Comparison of ENCODE assay signal across 15 cellular contexts in genomic region chr11:119380160-119380815, GRCh38. TPM values are rescaled to one million over a fixed set of nuclear protein-coding genes. Genes with fewer than 3 reads are reported as not detected.
DNase-seq lines count a peak whose midpoint lies in the region; FAIRE-seq and TF ChIP-seq lines count a peak whose summit lies in the region.
"Had no signal": no experiment of that assay in that cellular context is flagged by ENCODE, and none has a peak within 500 bp of the region (broad histone marks: within the 10 kb centered on the region; RNA-seq: fewer than 3 reads in every experiment).

No MANE protein-coding gene starts in this region.

- no peak overlapping the region for H2BK15ac ChIP-seq in H9 (ENCODE audit: low read depth, low read length)

- POLR2A ChIA-PET in OCI-LY7 (lab: Charles Lee) = interaction anchor here (0.6 to 1.0 kb wide), 4 partner anchors 16 to 716 kb away, joined by 3 to 4 read pairs (median 3); no protein-coding TSS in a partner anchor

- H3K9me3 Mint-ChIP-seq in H9 = no peaks in the 10 kb centered on the region; a peak in 1 of 5 replicates

- no TSS peak for BruUV-seq in OCI-LY7 (replicated peaks; lab: Mats Ljungman, UMichigan)

- H3K36me3 Mint-ChIP-seq in H9 (ENCODE audit: insufficient read depth in 1 of 3, low read depth in 3 of 3) = 0 out of 7 replicates have a peak, but pooled peaks cover 0 to 3% (median 0%) of the 10 kb centered on the region in 3 experiments

- no peak overlapping the region for H2BK12ac ChIP-seq in H9 (ENCODE audit: insufficient read length, low read depth, low read length)

- H4K20me1 ChIP-seq in H9 (ENCODE audit: control insufficient read depth, insufficient read depth, insufficient read length) = no peaks in the 10 kb centered on the region
- H4K20me1 ChIP-seq in OCI-LY7 (ENCODE audit: insufficient read depth, low read length) = no peaks in the 10 kb centered on the region

- peaks cover 15% of the 10 kb centered on the region for H3K27me3 Mint-ChIP-seq in H9 (ENCODE audit: low read depth)

- peaks cover 15% of the 10 kb centered on the region for H3K23me2 ChIP-seq in H9 (ENCODE audit: insufficient read length, low read depth, low read length, poor library complexity, severe bottlenecking)

- no peak overlapping the region for H4K5ac ChIP-seq in H9 (ENCODE audit: insufficient read length, low read depth, low read length)

- H4K91ac ChIP-seq in H9 (ENCODE audit: insufficient read length, low read depth, low read length) = no peak overlapping the region

- H2AFZ ChIP-seq in H9 (ENCODE audit: low read length) (no peak overlapping the region), OCI-LY7 (ENCODE audit: low read length) (no peak overlapping the region; the same call in 1 of the 2 replicates)

- H3K27ac ChIP-seq in H9 (ENCODE audit: insufficient read length, low read depth, low read length) (no peak overlapping the region), OCI-LY7 (ENCODE audit: low read depth, low read length, poor library complexity, severe bottlenecking) (no peak overlapping the region)

- no peak overlapping the region for H3K14ac ChIP-seq in H9 (ENCODE audit: insufficient read depth, low read length)

- H3K4me2 ChIP-seq in H9 (ENCODE audit: insufficient read depth, insufficient read length, low read length) = peak overlapping the region; percentile 79
- H3K4me2 ChIP-seq in OCI-LY7 (ENCODE audit: low read length) = peak overlapping the region; percentile 80
- peak overlapping the region; percentile 84 for H3K4me2 ChIP-seq in skeletal muscle satellite cell (ENCODE audit: low read length)

- no peaks in the 10 kb centered on the region for H3K9me2 ChIP-seq in OCI-LY7 (ENCODE audit: insufficient read depth, low read length)

- H3K4me3 ChIP-seq in OCI-LY7 (ENCODE audit: low read depth, low read length, poor library complexity, severe bottlenecking) (peak overlapping the region; percentile 69), iPS-15b (ENCODE audit: low read depth, low read length) (peak overlapping the region; percentile 82), skeletal muscle satellite cell (ENCODE audit: low read length) (peak overlapping the region; percentile 75)

- no peak overlapping the region for H3K27ac Mint-ChIP-seq in H9

- TF ChIP-seq POLR2A in GM12891 (IDR thresholded peaks at IDR 0.05; ENCODE audit: low read depth, low read length) = no peak

- H3K18ac ChIP-seq in H9 (ENCODE audit: insufficient read length, low read depth, low read length) = no peak overlapping the region

- H3K9me3 ChIP-seq in H9 (ENCODE audit: control insufficient read depth, low read depth, low read length) (no peaks in the 10 kb centered on the region), OCI-LY7 (ENCODE audit: low read length) (no peaks in the 10 kb centered on the region), iPS-15b (ENCODE audit: control insufficient read depth, insufficient read depth, low read length) (no peaks in the 10 kb centered on the region), skeletal muscle satellite cell (replicated peaks; ENCODE audit: low read length) (no peaks in the 10 kb centered on the region)

- H2AK5ac ChIP-seq in H9 (ENCODE audit: insufficient read length, low read length) = no peak overlapping the region

- H2BK120ac ChIP-seq in H9 (ENCODE audit: low read depth, low read length, poor library complexity, severe bottlenecking) = no peak overlapping the region

- H2BK5ac ChIP-seq in H9 (ENCODE audit: insufficient read length, low read length) = no peak overlapping the region

- no peak overlapping the region for H3T11ph ChIP-seq in H9 (ENCODE audit: low read length)

- no peaks in the 10 kb centered on the region for H3K79me1 ChIP-seq in H9 (ENCODE audit: insufficient read depth, low read depth, low read length, poor library complexity, severe bottlenecking)

- H3K4me1 Mint-ChIP-seq in H9 = peaks cover 46 to 54% of the 10 kb centered on the region in 2 experiments

- FAIRE-seq in frontal cortex (lab: Jason Lieb, UNC) (no peak), GM12891 (lab: Jason Lieb, UNC) (no peak)
- FAIRE-seq: GM12878 had no signal

- H3K9ac ChIP-seq in H9 (ENCODE audit: extremely low read depth, insufficient read length, low read length) (no peak overlapping the region), iPS-15b (ENCODE audit: low read depth, low read length) (no peak overlapping the region), skeletal muscle satellite cell (ENCODE audit: low read depth, low read length) (peak overlapping the region; percentile 74)
- H3K9ac ChIP-seq: parathyroid adenoma had no signal

- H3K4me1 ChIP-seq in H9 (ENCODE audit: insufficient read depth, low read length) (peaks cover 3% of the 10 kb centered on the region; the same call in 1 of the 2 replicates), OCI-LY7 (ENCODE audit: insufficient read depth, low read length, poor library complexity, severe bottlenecking) (peaks cover 34% of the 10 kb centered on the region), iPS-15b (ENCODE audit: control insufficient read depth, insufficient read depth, low read length) (peaks cover 30% of the 10 kb centered on the region), skeletal muscle satellite cell (ENCODE audit: control insufficient read depth, insufficient read depth, low read length) (peaks cover 37% of the 10 kb centered on the region)

- TF ChIP-seq CTCF in H9 (conservative IDR thresholded peaks at IDR 0.05) (no peak), OCI-LY7 (conservative IDR thresholded peaks at IDR 0.05; ENCODE audit: low read length) (no peak)

- H4K8ac ChIP-seq in H9 (replicated peaks; ENCODE audit: insufficient read length, low read depth, low read length) = no peak overlapping the region

- WGBS in H9 (ENCODE audit: extremely low coverage, insufficient read length, low lambda C conversion rate) = no CpG with 5 or more reads among the region's 13 CpGs

- H3K27me3 ChIP-seq in H9 (ENCODE audit: insufficient read depth, low read length) (peaks cover 3% of the 10 kb centered on the region; the same call in 1 of the 2 replicates), iPS-15b (ENCODE audit: control insufficient read depth, insufficient read depth, low read length) (peaks cover 38% of the 10 kb centered on the region), skeletal muscle satellite cell (ENCODE audit: control insufficient read depth, insufficient read depth, low read length) (peaks cover 8% of the 10 kb centered on the region)

- H3K36me3 ChIP-seq in OCI-LY7 (ENCODE audit: insufficient read depth, low read length) = no peaks in the 10 kb centered on the region
- H3K36me3 ChIP-seq in iPS-15b (ENCODE audit: control insufficient read depth, insufficient read depth, low read length) = no peaks in the 10 kb centered on the region
- no peaks in the 10 kb centered on the region for H3K36me3 ChIP-seq in skeletal muscle satellite cell (ENCODE audit: insufficient read depth, low read length)

- intact Hi-C loops in OCI-LY7 (cut with micrococcal nuclease; ENCODE audit: unreplicated experiment) = loop anchor here (2.0 kb wide), 1 partner anchor 95 kb away; no protein-coding TSS in a partner anchor

- DNase-seq in H9 (no peak), OCI-LY7 (ENCODE audit: low spot score) (no peak), NCI-H2029 (lab: John Stamatoyannopoulos, UW) (no peak), frontal cortex (ENCODE audit: low spot score in 2 of 2) (no peak), GM12891 (ENCODE audit: insufficient read length, low spot score) (no peak)
- no peak for DNase-seq in activated naive CD4-positive, alpha-beta T cell treated with anti-CD3 and anti-CD28 coated beads, Interleukin-2, amount 50 U/mL, for 16 hours
- DNase-seq: activated CD4-positive, alpha-beta T cell treated with anti-CD3 and anti-CD28 coated beads for 4 hours; activated effector memory CD4-positive, alpha-beta T cell treated with Interleukin-2 at 50 U/mL for 16 hours; left colon; NCI-H446 had no signal

- no peak overlapping the region for H2BK20ac ChIP-seq in H9 (ENCODE audit: low read depth, low read length, poor library complexity, severe bottlenecking)

- no peak overlapping the region for H3K23ac ChIP-seq in H9 (ENCODE audit: insufficient read length, low read depth, low read length)

- H3K56ac ChIP-seq in H9 (ENCODE audit: insufficient read length, low read depth, low read length) = no peak overlapping the region

- H3K79me2 ChIP-seq in H9 (ENCODE audit: insufficient read depth, low read length) (no peaks in the 10 kb centered on the region), OCI-LY7 (ENCODE audit: insufficient read depth, low read depth, low read length) (no peaks in the 10 kb centered on the region)
- H3K79me2 ChIP-seq: parathyroid adenoma had no signal

- no peak overlapping the region for H3K4me3 Mint-ChIP-seq in H9

- H3K4ac ChIP-seq in H9 (ENCODE audit: low read depth, low read length) = no peak overlapping the region

- CTCF ChIA-PET in OCI-LY7 (lab: Charles Lee; ENCODE audit: unreplicated experiment) = interaction anchor here (1.1 to 1.2 kb wide), 2 partner anchors 42 to 59 kb away, joined by 3 to 4 read pairs; no protein-coding TSS in a partner anchor

TF ChIP-seq in GM12891, 5 proteins besides CTCF, POLR2A, EP300 and RAD21 (continues in another document):
- TF ChIP-seq POLR2AphosphoS5 (IDR thresholded peaks at IDR 0.05; ENCODE audit: low read depth, low read length) (no peak), PAX5 (IDR thresholded peaks at IDR 0.05; ENCODE audit: insufficient read depth, low read length, severe bottlenecking) (no peak)

RNA-seq across cellular contexts. Expression of gene USP2, which starts 1.2 kb away (rescaled TPM):
- total RNA-seq in H9 (2021) (5.7 and 7.6 TPM in 2 replicates), OCI-LY7 (2022) (20.6 and 24.5 TPM in 2 replicates), frontal cortex (2.4 TPM)
- 4.3 and 10.6 TPM in 2 replicates for total RNA-seq in OCI-LY7 (2014; rRNA removed; shearing (Covaris generic))
- 1.5 TPM in 1 of 2 replicates, not detected in the other for total RNA-seq in skeletal muscle satellite cell (2012; rRNA removed)
- polyA plus RNA-seq in GM12891 (2012; ENCODE audit: low read depth, missing spikeins) = 0.04 TPM

RNA-seq across cellular contexts. Expression of gene MFRP, which starts 33.8 kb away (rescaled TPM):
- total RNA-seq in H9 (2021) (not detected in 2 replicates), OCI-LY7 (2022) (not detected in 2 replicates), frontal cortex (not detected)
- total RNA-seq in OCI-LY7 (2014; rRNA removed; shearing (Covaris generic)) = not detected in 2 replicates
- not detected in 2 replicates for total RNA-seq in skeletal muscle satellite cell (2012; rRNA removed)
- not detected for polyA plus RNA-seq in GM12891 (2012; ENCODE audit: low read depth, missing spikeins)
- total RNA-seq: GM12878, left colon, SK-MEL-5 had no signal
- polyA plus RNA-seq: GM12878 had no signal

RNA-seq across cellular contexts. Expression of gene C1QTNF5, which starts 39.6 kb away (rescaled TPM):
- total RNA-seq in H9 (2021) (0.33 and 0.59 TPM in 2 replicates), OCI-LY7 (2022) (not detected in 2 replicates), frontal cortex (2.4 TPM)
- total RNA-seq in OCI-LY7 (2014; rRNA removed; shearing (Covaris generic)) = not detected in 2 replicates
- 0.76 and 1.1 TPM in 2 replicates for total RNA-seq in skeletal muscle satellite cell (2012; rRNA removed)
- polyA plus RNA-seq in GM12891 (2012; ENCODE audit: low read depth, missing spikeins) = not detected
- total RNA-seq: GM12878, SK-MEL-5 had no signal
- polyA plus RNA-seq: GM12878 had no signal

RNA-seq across cellular contexts. Expression of gene THY1, which starts 42.7 kb away (rescaled TPM):
- 176 and 184 TPM in 2 replicates for total RNA-seq in H9 (2021)
- not detected in 2 replicates for total RNA-seq in OCI-LY7 (2014; rRNA removed; shearing (Covaris generic))
- not detected in 2 replicates for total RNA-seq in OCI-LY7 (2022)
- 9.4 and 33.9 TPM in 2 replicates for total RNA-seq in skeletal muscle satellite cell (2012; rRNA removed)
- total RNA-seq in frontal cortex = 15.1 TPM
- 0.36 TPM for polyA plus RNA-seq in GM12891 (2012; ENCODE audit: low read depth, missing spikeins)

RNA-seq across cellular contexts. Expression of gene RNF26, which starts 46.0 kb away (rescaled TPM):
- total RNA-seq in H9 (2021) (56.2 and 57.6 TPM in 2 replicates), OCI-LY7 (2022) (52.5 and 56.2 TPM in 2 replicates), frontal cortex (2.9 TPM)
- total RNA-seq in OCI-LY7 (2014; rRNA removed; shearing (Covaris generic)) = 11.7 and 13.9 TPM in 2 replicates
- total RNA-seq in skeletal muscle satellite cell (2012; rRNA removed) = 4.8 and 6.1 TPM in 2 replicates
- 14.5 TPM for polyA plus RNA-seq in GM12891 (2012; ENCODE audit: low read depth, missing spikeins)
